ENCODE assay signal across 8 cellular contexts in genomic region chr5:135190345-135191083, GRCh38.
DNase-seq lines count a peak whose midpoint lies in the region; ATAC-seq, FAIRE-seq and TF ChIP-seq lines count a peak whose summit lies in the region.

No MANE protein-coding gene starts in this region.

- no peaks in the 10 kb centered on the region for H3K36me3 Mint-ChIP-seq in chondrocyte (ENCODE audit: low read depth)
- H3K36me3 Mint-ChIP-seq in naive thymus-derived CD8-positive, alpha-beta T cell = no peaks in the 10 kb centered on the region

- no peak for TF ChIP-seq EP300 in tibial nerve (IDR thresholded peaks at IDR 0.05)

- CTCF ChIA-PET in HEK293T (lab: Yijun Ruan, JAX) = interaction anchor here (0.6 to 2.5 kb wide), 9 partner anchors 11 to 286 kb away, joined by 3 to 12 read pairs (median 4); partner anchors contain the start of gene PCBD2

- H3K36me3 ChIP-seq in BE2C = no peaks in the 10 kb centered on the region
- no peaks in the 10 kb centered on the region for H3K36me3 ChIP-seq in tibial nerve

- POLR2A ChIA-PET in HEK293T (lab: Yijun Ruan, JAX) = interaction anchor here (0.6 to 2.1 kb wide), 6 partner anchors 36 to 286 kb away, joined by 3 to 7 read pairs (median 4); partner anchors contain the start of gene PCBD2
- POLR2A ChIA-PET in naive thymus-derived CD8-positive, alpha-beta T cell (lab: Charles Lee) = no interaction called here

- FAIRE-seq in HTR-8/SVneo (lab: Jason Lieb, UNC) = no peak

- H3K4me3 ChIP-seq in BE2C (ENCODE audit: low read depth, low read length) = peak overlapping the region; percentile 60
- peak overlapping the region in 2 of 4 donors; percentile 51 to 52 for H3K4me3 ChIP-seq in tibial nerve

- peaks cover 6% of the 10 kb centered on the region for H3K4me1 Mint-ChIP-seq in chondrocyte (ENCODE audit: low read depth)
- H3K4me1 Mint-ChIP-seq in naive thymus-derived CD8-positive, alpha-beta T cell = peaks cover 0 to 17% (median 6%) of the 10 kb centered on the region in 4 donors

- H3K4me1 ChIP-seq in BE2C = no peaks in the 10 kb centered on the region
- peaks cover 0 to 23% (median 5%) of the 10 kb centered on the region in 4 donors for H3K4me1 ChIP-seq in tibial nerve

- H3K27me3 ChIP-seq in BE2C (no peaks in the 10 kb centered on the region), tibial nerve (peaks cover 0 to 30% of the 10 kb centered on the region in 2 donors)

- H3K4me3 Mint-ChIP-seq in chondrocyte (ENCODE audit: unreplicated experiment) = peak overlapping the region; percentile 72
- peak overlapping the region; percentile 54 to 91 (median 70) for H3K4me3 Mint-ChIP-seq in naive thymus-derived CD8-positive, alpha-beta T cell

- H3K27ac Mint-ChIP-seq in chondrocyte (ENCODE audit: unreplicated experiment) = no peak overlapping the region
- no peak overlapping the region for H3K27ac Mint-ChIP-seq in naive thymus-derived CD8-positive, alpha-beta T cell

- no peak for ATAC-seq in naive thymus-derived CD8-positive, alpha-beta T cell

- WGBS in tibial nerve, 2 donors = 73 to 75% methylated on average over 23 of the region's 23 CpGs

- DNase-seq in BE2C (no peak), HEK293T (ENCODE audit: extremely low spot score) (peak; percentile 43), chondrocyte (ENCODE audit: low spot score) (no peak), tibial nerve (ENCODE audit: low spot score in 2 of 2) (no peak), iPS-NIHi7 (ENCODE audit: extremely low spot score) (no peak), glomerular visceral epithelial cell (ENCODE audit: extremely low spot score) (no peak), HTR-8/SVneo (ENCODE audit: insufficient read length, low spot score) (no peak)
- DNase-seq in naive thymus-derived CD8-positive, alpha-beta T cell = no peak

- no peak for TF ChIP-seq CTCF in BE2C (IDR thresholded peaks at IDR 0.05; ENCODE audit: low read depth, low read length)
- TF ChIP-seq CTCF in chondrocyte (IDR thresholded peaks at IDR 0.05) = no peak
- no peak for TF ChIP-seq CTCF in tibial nerve (IDR thresholded peaks at IDR 0.05)

- H3K9me3 ChIP-seq in BE2C (no peaks in the 10 kb centered on the region), tibial nerve (no peaks in the 10 kb centered on the region)

- peaks cover 29% of the 10 kb centered on the region for H3K27me3 Mint-ChIP-seq in chondrocyte (ENCODE audit: low read depth)
- peaks cover 4 to 30% (median 12%) of the 10 kb centered on the region in 5 donors for H3K27me3 Mint-ChIP-seq in naive thymus-derived CD8-positive, alpha-beta T cell

- no peak for TF ChIP-seq POLR2A in tibial nerve (IDR thresholded peaks at IDR 0.05)

- no peaks in the 10 kb centered on the region for H3K9me3 Mint-ChIP-seq in chondrocyte (ENCODE audit: low read depth)
- no peaks in the 10 kb centered on the region for H3K9me3 Mint-ChIP-seq in naive thymus-derived CD8-positive, alpha-beta T cell

- no peak overlapping the region for H3K27ac ChIP-seq in tibial nerve

TF ChIP-seq in HEK293T, 16 proteins besides CTCF, POLR2A, EP300 and RAD21:
- TF ChIP-seq PKNOX1 (IDR thresholded peaks at IDR 0.05) = peak; percentile 28; the same call in 1 of the 2 replicates
- TF ChIP-seq L3MBTL2 (conservative IDR thresholded peaks at IDR 0.05) = no peak
- TF ChIP-seq TARDBP (IDR thresholded peaks at IDR 0.05) = no peak
